ENCODE assay signal across 1 cellular context in genomic region chr1:42766723-42767509, GRCh38.
TF ChIP-seq lines count a peak whose summit lies in the region.

Gene C1orf50 (plus strand): TSS chr1:42767249. CDS start chr1:42767312, 63 bp downstream.
A gene with protein sequence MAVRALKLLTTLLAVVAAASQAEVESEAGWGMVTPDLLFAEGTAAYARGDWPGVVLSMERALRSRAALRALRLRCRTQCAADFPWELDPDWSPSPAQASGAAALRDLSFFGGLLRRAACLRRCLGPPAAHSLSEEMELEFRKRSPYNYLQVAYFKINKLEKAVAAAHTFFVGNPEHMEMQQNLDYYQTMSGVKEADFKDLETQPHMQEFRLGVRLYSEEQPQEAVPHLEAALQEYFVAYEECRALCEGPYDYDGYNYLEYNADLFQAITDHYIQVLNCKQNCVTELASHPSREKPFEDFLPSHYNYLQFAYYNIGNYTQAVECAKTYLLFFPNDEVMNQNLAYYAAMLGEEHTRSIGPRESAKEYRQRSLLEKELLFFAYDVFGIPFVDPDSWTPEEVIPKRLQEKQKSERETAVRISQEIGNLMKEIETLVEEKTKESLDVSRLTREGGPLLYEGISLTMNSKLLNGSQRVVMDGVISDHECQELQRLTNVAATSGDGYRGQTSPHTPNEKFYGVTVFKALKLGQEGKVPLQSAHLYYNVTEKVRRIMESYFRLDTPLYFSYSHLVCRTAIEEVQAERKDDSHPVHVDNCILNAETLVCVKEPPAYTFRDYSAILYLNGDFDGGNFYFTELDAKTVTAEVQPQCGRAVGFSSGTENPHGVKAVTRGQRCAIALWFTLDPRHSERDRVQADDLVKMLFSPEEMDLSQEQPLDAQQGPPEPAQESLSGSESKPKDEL (minus strand): TSS chr1:42767028. CDS start chr1:42766971, 57 bp downstream.

TF ChIP-seq in HepG2, 621 proteins besides CTCF, POLR2A, EP300 and RAD21 (continued from another document and continues in another):
- peak; percentile 85 for TF ChIP-seq ZNF766 (CRISPR knock-in tag; IDR thresholded peaks at IDR 0.05; ENCODE audit: borderline replicate concordance)
- no peak for TF ChIP-seq ZNF30 (CRISPR knock-in tag; IDR thresholded peaks at IDR 0.05)
- TF ChIP-seq TBX2 (CRISPR knock-in tag; IDR thresholded peaks at IDR 0.05; ENCODE audit: borderline replicate concordance): no peak; the same call in 1 of the 2 replicates
- no peak for TF ChIP-seq ZNF562 (CRISPR knock-in tag; IDR thresholded peaks at IDR 0.05; ENCODE audit: borderline replicate concordance)
- peak; percentile 83; the same call in 1 of the 2 replicates for TF ChIP-seq ZNF670 (CRISPR knock-in tag; IDR thresholded peaks at IDR 0.05; ENCODE audit: borderline replicate concordance)
- TF ChIP-seq SIN3B (IDR thresholded peaks at IDR 0.05; ENCODE audit: low read length): no peak
- peak; percentile 8; the same call in 1 of the 2 replicates for TF ChIP-seq E2F5 (CRISPR knock-in tag; conservative IDR thresholded peaks at IDR 0.05)
- peak; percentile 48 for TF ChIP-seq SRY (CRISPR knock-in tag; IDR thresholded peaks at IDR 0.05)
- peak; percentile 55; the same call in 1 of the 2 replicates for TF ChIP-seq ELF3 (CRISPR knock-in tag; IDR thresholded peaks at IDR 0.05)
- TF ChIP-seq ZNF589 (CRISPR knock-in tag; conservative IDR thresholded peaks at IDR 0.05): no peak; the same call in 1 of the 2 replicates
- TF ChIP-seq, protein P1, sequence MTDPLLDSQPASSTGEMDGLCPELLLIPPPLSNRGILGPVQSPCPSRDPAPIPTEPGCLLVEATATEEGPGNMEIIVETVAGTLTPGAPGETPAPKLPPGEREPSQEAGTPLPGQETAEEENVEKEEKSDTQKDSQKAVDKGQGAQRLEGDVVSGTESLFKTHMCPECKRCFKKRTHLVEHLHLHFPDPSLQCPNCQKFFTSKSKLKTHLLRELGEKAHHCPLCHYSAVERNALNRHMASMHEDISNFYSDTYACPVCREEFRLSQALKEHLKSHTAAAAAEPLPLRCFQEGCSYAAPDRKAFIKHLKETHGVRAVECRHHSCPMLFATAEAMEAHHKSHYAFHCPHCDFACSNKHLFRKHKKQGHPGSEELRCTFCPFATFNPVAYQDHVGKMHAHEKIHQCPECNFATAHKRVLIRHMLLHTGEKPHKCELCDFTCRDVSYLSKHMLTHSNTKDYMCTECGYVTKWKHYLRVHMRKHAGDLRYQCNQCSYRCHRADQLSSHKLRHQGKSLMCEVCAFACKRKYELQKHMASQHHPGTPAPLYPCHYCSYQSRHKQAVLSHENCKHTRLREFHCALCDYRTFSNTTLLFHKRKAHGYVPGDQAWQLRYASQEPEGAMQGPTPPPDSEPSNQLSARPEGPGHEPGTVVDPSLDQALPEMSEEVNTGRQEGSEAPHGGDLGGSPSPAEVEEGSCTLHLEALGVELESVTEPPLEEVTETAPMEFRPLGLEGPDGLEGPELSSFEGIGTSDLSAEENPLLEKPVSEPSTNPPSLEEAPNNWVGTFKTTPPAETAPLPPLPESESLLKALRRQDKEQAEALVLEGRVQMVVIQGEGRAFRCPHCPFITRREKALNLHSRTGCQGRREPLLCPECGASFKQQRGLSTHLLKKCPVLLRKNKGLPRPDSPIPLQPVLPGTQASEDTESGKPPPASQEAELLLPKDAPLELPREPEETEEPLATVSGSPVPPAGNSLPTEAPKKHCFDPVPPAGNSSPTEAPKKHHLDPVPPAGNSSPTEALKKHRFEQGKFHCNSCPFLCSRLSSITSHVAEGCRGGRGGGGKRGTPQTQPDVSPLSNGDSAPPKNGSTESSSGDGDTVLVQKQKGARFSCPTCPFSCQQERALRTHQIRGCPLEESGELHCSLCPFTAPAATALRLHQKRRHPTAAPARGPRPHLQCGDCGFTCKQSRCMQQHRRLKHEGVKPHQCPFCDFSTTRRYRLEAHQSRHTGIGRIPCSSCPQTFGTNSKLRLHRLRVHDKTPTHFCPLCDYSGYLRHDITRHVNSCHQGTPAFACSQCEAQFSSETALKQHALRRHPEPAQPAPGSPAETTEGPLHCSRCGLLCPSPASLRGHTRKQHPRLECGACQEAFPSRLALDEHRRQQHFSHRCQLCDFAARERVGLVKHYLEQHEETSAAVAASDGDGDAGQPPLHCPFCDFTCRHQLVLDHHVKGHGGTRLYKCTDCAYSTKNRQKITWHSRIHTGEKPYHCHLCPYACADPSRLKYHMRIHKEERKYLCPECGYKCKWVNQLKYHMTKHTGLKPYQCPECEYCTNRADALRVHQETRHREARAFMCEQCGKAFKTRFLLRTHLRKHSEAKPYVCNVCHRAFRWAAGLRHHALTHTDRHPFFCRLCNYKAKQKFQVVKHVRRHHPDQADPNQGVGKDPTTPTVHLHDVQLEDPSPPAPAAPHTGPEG (CRISPR knock-in tag; IDR thresholded peaks at IDR 0.05): no peak
- no peak for TF ChIP-seq PPARG (CRISPR knock-in tag; conservative IDR thresholded peaks at IDR 0.05)
- peak; percentile 66 for TF ChIP-seq CREB1 (IDR thresholded peaks at IDR 0.05)
- TF ChIP-seq CREB1 (CRISPR knock-in tag; IDR thresholded peaks at IDR 0.05): peak; percentile 66; the same call in 1 of the 2 replicates
- peak; percentile 87; the same call in 1 of the 2 replicates for TF ChIP-seq ZNF350 (CRISPR knock-in tag; IDR thresholded peaks at IDR 0.05; ENCODE audit: borderline replicate concordance, low read depth)
- TF ChIP-seq ONECUT2 (CRISPR knock-in tag; IDR thresholded peaks at IDR 0.05): 0 out of 2 replicates have a peak, but pooled peaks have one; percentile 42
- TF ChIP-seq ZNF460 (CRISPR knock-in tag; IDR thresholded peaks at IDR 0.05; ENCODE audit: borderline replicate concordance): no peak
- no peak for TF ChIP-seq FOXK2 (IDR thresholded peaks at IDR 0.05)
- TF ChIP-seq NFE2L2 (IDR thresholded peaks at IDR 0.05; ENCODE audit: low read length): no peak
- TF ChIP-seq MYPOP (CRISPR knock-in tag; IDR thresholded peaks at IDR 0.05): peak; percentile 68; the same call in 1 of the 2 replicates
- TF ChIP-seq, protein P2, sequence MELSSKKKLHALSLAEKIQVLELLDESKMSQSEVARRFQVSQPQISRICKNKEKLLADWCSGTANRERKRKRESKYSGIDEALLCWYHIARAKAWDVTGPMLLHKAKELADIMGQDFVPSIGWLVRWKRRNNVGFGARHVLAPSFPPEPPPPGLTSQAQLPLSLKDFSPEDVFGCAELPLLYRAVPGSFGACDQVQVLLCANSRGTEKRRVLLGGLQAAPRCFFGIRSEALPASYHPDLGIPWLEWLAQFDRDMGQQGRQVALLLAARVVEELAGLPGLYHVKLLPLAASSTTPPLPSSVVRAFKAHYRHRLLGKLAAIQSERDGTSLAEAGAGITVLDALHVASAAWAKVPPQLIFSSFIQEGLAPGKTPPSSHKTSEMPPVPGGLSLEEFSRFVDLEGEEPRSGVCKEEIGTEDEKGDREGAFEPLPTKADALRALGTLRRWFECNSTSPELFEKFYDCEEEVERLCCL (CRISPR knock-in tag; IDR thresholded peaks at IDR 0.05; ENCODE audit: borderline replicate concordance): no peak
- TF ChIP-seq, protein P3, sequence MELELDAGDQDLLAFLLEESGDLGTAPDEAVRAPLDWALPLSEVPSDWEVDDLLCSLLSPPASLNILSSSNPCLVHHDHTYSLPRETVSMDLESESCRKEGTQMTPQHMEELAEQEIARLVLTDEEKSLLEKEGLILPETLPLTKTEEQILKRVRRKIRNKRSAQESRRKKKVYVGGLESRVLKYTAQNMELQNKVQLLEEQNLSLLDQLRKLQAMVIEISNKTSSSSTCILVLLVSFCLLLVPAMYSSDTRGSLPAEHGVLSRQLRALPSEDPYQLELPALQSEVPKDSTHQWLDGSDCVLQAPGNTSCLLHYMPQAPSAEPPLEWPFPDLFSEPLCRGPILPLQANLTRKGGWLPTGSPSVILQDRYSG (CRISPR knock-in tag; IDR thresholded peaks at IDR 0.05): 0 out of 2 replicates have a peak, but pooled peaks have one; percentile 55
- no peak for TF ChIP-seq ZNF7 (CRISPR knock-in tag; IDR thresholded peaks at IDR 0.05)
- TF ChIP-seq ZNF687 (CRISPR knock-in tag; IDR thresholded peaks at IDR 0.05): peak; percentile 76
- TF ChIP-seq MXD1 (CRISPR knock-in tag; IDR thresholded peaks at IDR 0.05): peak; percentile 76; the same call in 1 of the 2 replicates
- TF ChIP-seq NFIB (CRISPR knock-in tag; IDR thresholded peaks at IDR 0.05; ENCODE audit: borderline replicate concordance): no peak
- no peak for TF ChIP-seq SRF (IDR thresholded peaks at IDR 0.05; ENCODE audit: low read depth, low read length)
- TF ChIP-seq ZNF263 (CRISPR knock-in tag; IDR thresholded peaks at IDR 0.05): peak; percentile 29; the same call in 1 of the 2 replicates
- peak; percentile 69; the same call in 1 of the 2 replicates for TF ChIP-seq CCDC6 (CRISPR knock-in tag; IDR thresholded peaks at IDR 0.05)
- TF ChIP-seq GATAD1 (CRISPR knock-in tag; IDR thresholded peaks at IDR 0.05): peak; percentile 76
- peak; percentile 40; the same call in 1 of the 2 replicates for TF ChIP-seq ARID5B (CRISPR knock-in tag; IDR thresholded peaks at IDR 0.05)
- TF ChIP-seq, protein P4, sequence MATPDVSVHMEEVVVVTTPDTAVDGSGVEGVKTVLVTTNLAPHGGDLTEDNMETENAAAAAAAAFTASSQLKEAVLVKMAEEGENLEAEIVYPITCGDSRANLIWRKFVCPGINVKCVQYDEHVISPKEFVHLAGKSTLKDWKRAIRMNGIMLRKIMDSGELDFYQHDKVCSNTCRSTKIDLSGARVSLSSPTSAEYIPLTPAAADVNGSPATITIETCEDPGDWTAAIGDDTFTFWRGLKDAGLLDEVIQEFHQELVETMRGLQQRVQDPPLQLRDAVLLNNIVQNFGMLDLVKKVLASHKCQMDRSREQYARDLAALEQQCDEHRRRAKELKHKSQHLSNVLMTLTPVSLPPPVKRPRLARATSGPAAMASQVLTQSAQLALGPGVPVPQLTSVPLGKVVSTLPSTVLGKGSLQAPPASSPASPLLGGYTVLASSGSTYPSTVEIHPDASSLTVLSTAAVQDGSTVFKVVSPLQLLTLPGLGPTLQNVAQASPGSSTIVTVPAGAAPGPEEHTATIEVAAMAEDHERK (CRISPR knock-in tag; IDR thresholded peaks at IDR 0.05; ENCODE audit: low read depth): no peak
